Comparison of ENCODE assay signal across 20 cellular contexts in the genomic region with DNA sequence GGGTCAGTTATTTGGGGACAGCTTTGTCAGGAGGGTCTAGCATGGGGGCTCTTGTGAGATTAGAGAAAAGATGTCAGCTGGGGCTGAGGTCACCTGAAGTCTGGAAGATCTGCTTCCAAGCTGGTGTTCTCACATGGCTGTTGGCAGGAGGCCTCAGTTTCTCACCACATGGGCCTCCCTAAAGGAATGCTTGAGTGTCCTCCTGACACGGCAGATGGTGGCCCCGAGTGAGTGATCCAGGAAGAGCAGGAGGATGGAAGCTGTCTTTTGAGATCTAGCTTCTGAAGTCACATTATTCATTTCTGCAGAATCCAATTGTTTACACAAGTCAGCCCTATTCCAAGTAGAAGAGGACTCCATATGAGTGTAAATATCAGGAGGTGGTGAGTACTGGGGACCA.
DNase-seq lines count a peak whose midpoint lies in the region; ATAC-seq and TF ChIP-seq lines count a peak whose summit lies in the region.
"Had no signal": no experiment of that assay in that cellular context is flagged by ENCODE, and none has a peak within 500 bp of the region (broad histone marks: within the 10 kb centered on the region; RNA-seq: fewer than 3 reads in every experiment).

No MANE protein-coding gene starts in this region.

- H3K9me3 ChIP-seq in tibial artery = no peaks in the 10 kb centered on the region
- H3K9me3 ChIP-seq: A549 had no signal

- intact Hi-C loops in tibial artery (cut with DNase I; ENCODE audit: low total_unique reads) = no loop called here

- peak overlapping the region; percentile 69 to 84 for H3K27ac ChIP-seq in tibial artery
- H3K27ac ChIP-seq: A549, GM23248 had no signal

- no peaks in the 10 kb centered on the region for H3K27me3 ChIP-seq in tibial artery

- H3K36me3 ChIP-seq in tibial artery = no peaks in the 10 kb centered on the region

- no peak for TF ChIP-seq CTCF in tibial artery (IDR thresholded peaks at IDR 0.05)

- no peak overlapping the region for H3K4me3 ChIP-seq in tibial artery
- H3K4me3 ChIP-seq: A549, GM12878, GM23248 had no signal

- peaks cover 0 to 56% (median 36%) of the 10 kb centered on the region in 4 donors for H3K4me1 ChIP-seq in tibial artery

- DNase-seq in GM03348 (ENCODE audit: low spot score) (peak; percentile 14), cerebellum (ENCODE audit: low spot score) (peak; percentile 45), left lobe of liver (ENCODE audit: low spot score) (no peak), tibial artery (no peak), ACHN (no peak)
- DNase-seq: GF-D8, GM23248, HCEC 1CT, Kasumi-1, MM.1S, NCI-H1092, NCI-H1436 treated with DMSO at 0.1 percent for 48 hours, NCI-H2029 treated with DMSO at 0.1 percent for 48 hours, NCI-H510A, NCI-H774, Right ventricle myocardium superior had no signal

- peak; percentile 5 for ATAC-seq in left lobe of liver
- no peak for ATAC-seq in GM19351 (IDR thresholded peaks at IDR 0.05; ENCODE audit: unreplicated experiment)
- ATAC-seq in HG02623 (IDR thresholded peaks at IDR 0.05; ENCODE audit: unreplicated experiment) = no peak
- ATAC-seq: A549, GM12878 had no signal

- in situ Hi-C loops in ACHN (cut with HindIII; ENCODE audit: low pct_ligation_motif_present, low pct_unique_long_range_greater_than_20kb, low sequenced_read_pairs) = no loop called here

Comparison
In these comparisons a context has a peak if more than half of its experiments do, and no peak if none do; other contexts are left out.
1. DNase-seq: peak in GM03348 (single experiment) and cerebellum (single experiment); none in left lobe of liver (single experiment), tibial artery (0 of 2) and ACHN (single experiment).